In the genomic region with DNA sequence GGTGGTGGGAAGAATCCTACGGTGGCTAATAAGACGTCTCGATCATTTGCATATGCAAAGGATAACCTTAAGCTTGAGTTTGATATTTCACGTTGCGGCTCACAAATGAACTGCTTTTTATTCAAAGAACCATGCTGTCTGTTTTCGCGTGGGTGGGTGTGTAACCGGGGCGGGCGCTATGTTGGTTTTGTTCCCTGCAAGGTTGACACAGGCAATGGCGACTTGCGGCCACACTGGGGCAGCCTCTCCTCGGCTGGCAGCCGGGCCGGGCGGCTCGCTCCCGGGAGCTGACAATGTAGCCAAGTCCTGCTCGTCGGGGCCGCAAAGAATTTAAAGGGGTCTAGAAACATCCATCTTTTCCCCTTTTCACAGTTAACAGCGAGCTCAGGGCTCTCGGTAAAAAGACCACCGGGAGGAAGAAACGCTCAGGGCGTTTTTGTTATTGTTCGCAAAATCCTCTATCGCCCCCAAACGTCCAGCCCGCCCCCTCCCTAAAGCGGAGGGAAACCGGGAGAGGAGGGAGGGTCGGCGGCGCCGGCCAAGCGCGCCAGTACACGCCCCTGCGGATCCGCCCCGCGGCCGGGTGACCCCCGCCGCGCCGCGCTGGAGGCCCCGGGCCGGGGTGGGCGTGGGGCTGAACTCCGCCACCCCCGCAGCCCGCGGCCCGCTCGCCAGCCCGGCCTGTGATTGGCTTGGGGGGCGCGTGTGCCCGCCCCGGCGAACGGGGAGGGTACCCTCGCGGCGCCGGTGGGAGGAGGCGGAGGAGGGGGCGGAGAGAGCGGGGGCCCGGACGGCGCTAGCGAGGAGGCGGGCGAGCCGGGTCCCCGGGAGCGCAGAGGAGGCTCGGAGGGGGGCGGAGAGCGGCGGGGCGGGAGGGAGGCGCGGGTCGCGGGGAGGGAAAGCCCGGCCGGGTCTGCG, we compare ENCODE assay signal across 8 cellular contexts. TPM values are rescaled to one million over a fixed set of nuclear protein-coding genes. Genes with fewer than 3 reads are reported as not detected.
DNase-seq lines count a peak whose midpoint lies in the region; ATAC-seq and TF ChIP-seq lines count a peak whose summit lies in the region.

A gene (plus strand): TSS at position 775 of the 918 bp plus-strand sequence. CDS start 435 bp downstream, outside the sequence.

- H3K4me1 Mint-ChIP-seq in activated CD4-positive, alpha-beta T cell treated with anti-CD3 and anti-CD28 coated beads for 36 hours, result peaks cover 18% of the 10 kb centered on the region

- no peaks in the 10 kb centered on the region for H3K36me3 Mint-ChIP-seq in activated CD4-positive, alpha-beta T cell treated with anti-CD3 and anti-CD28 coated beads for 36 hours (ENCODE audit: low read depth)

- TF ChIP-seq CTCF in AG10803 (conservative IDR thresholded peaks at IDR 0.05; ENCODE audit: low read length) (peak; percentile 77), choroid plexus epithelial cell (conservative IDR thresholded peaks at IDR 0.05; ENCODE audit: low read depth, low read length) (peak; percentile 90)

- peak within 1 kb of the TSS; percentile 60 for H3K4me3 ChIP-seq in AG10803 (ENCODE audit: low read length)
- H3K4me3 ChIP-seq in choroid plexus epithelial cell (ENCODE audit: low read depth, low read length), result peak within 1 kb of the TSS; percentile 65

- peaks cover 26% of the 10 kb centered on the region for H3K27me3 Mint-ChIP-seq in activated CD4-positive, alpha-beta T cell treated with anti-CD3 and anti-CD28 coated beads for 36 hours

- DNase-seq in AG10803 (ENCODE audit: low read depth) (peak; percentile 70), NCI-H345 (lab: John Stamatoyannopoulos, UW) (peak; percentile 93), choroid plexus epithelial cell (ENCODE audit: low read depth) (peak; percentile 88)
- DNase-seq in activated CD4-positive, alpha-beta T cell treated with anti-CD3 and anti-CD28 coated beads for 36 hours, result peak; percentile 92
- DNase-seq in stimulated activated CD4-positive, alpha-beta T cell treated with anti-CD3 and anti-CD28 coated beads, Interleukin-1b, Interleukin-23, amount 100 ng/mL, for 1 hour (ENCODE audit: low read depth in 2 of 2), result peak; percentile 17 to 49

- peak within 1 kb of the TSS; percentile 35 for H3K27ac Mint-ChIP-seq in activated CD4-positive, alpha-beta T cell treated with anti-CD3 and anti-CD28 coated beads for 36 hours

- no peaks in the 10 kb centered on the region for H3K9me3 Mint-ChIP-seq in activated CD4-positive, alpha-beta T cell treated with anti-CD3 and anti-CD28 coated beads for 36 hours (ENCODE audit: low read depth)

- peaks cover 2% of the 10 kb centered on the region for H3K27me3 ChIP-seq in layer of hippocampus (ENCODE audit: control insufficient read depth, insufficient read depth, low read length)

- POLR2A ChIA-PET in activated CD4-positive, alpha-beta T cell treated with anti-CD3 and anti-CD28 coated beads for 36 hours (lab: Charles Lee), result no interaction called here

- CTCF ChIA-PET in activated CD4-positive, alpha-beta T cell treated with anti-CD3 and anti-CD28 coated beads for 36 hours (lab: Charles Lee), result interaction anchor here (0.6 to 2.1 kb wide), 26 partner anchors 9 to 440 kb away, joined by 3 to 12 read pairs (median 4); no protein-coding TSS in a partner anchor

- H3K4me3 Mint-ChIP-seq in activated CD4-positive, alpha-beta T cell treated with anti-CD3 and anti-CD28 coated beads for 36 hours, result peak within 1 kb of the TSS; percentile 79

- intact Hi-C loops in activated CD4-positive, alpha-beta T cell treated with anti-CD3 and anti-CD28 coated beads for 36 hours (cut with DNase I, micrococcal nuclease), result loop anchor here (1.0 to 10.0 kb wide), 9 partner anchors 79 to 1096 kb away; a partner anchor contains a TSS

- peak; percentile 66 for ATAC-seq in GM19025 (IDR thresholded peaks at IDR 0.05; ENCODE audit: low read depth, unreplicated experiment)
- ATAC-seq in HG03280 (IDR thresholded peaks at IDR 0.05; ENCODE audit: unreplicated experiment), result peak; percentile 79
- peak; percentile 87 for ATAC-seq in activated CD4-positive, alpha-beta T cell treated with anti-CD3 and anti-CD28 coated beads for 36 hours

- peak within 1 kb of the TSS; percentile 88 for H3K27ac ChIP-seq in layer of hippocampus (ENCODE audit: low read depth, low read length)

RNA-seq across cellular contexts. Expression of the gene that starts here (rescaled TPM):
- 1 to 10 TPM; 6.4 to 6.8 TPM for total RNA-seq in activated CD4-positive, alpha-beta T cell treated with anti-CD3 and anti-CD28 coated beads for 36 hours

Comparison
In these comparisons a context has a peak if more than half of its experiments do, and no peak if none do; other contexts are left out.
1. Peak in every context shown above with its lines: DNase-seq, ATAC-seq, H3K4me3 ChIP-seq and H3K27ac ChIP-seq.
2. DNase-seq: peak in every context shown above with its lines; median percentile 93 in NCI-H345; 92 in activated CD4-positive, alpha-beta T cell treated with anti-CD3 and anti-CD28 coated beads for 36 hours; 88 in choroid plexus epithelial cell; 70 in AG10803; 33 in stimulated activated CD4-positive, alpha-beta T cell treated with anti-CD3 and anti-CD28 coated beads, Interleukin-1b, Interleukin-23, amount 100 ng/mL, for 1 hour.